Comparison of ENCODE assay signal across 8 cellular contexts in the genomic region with DNA sequence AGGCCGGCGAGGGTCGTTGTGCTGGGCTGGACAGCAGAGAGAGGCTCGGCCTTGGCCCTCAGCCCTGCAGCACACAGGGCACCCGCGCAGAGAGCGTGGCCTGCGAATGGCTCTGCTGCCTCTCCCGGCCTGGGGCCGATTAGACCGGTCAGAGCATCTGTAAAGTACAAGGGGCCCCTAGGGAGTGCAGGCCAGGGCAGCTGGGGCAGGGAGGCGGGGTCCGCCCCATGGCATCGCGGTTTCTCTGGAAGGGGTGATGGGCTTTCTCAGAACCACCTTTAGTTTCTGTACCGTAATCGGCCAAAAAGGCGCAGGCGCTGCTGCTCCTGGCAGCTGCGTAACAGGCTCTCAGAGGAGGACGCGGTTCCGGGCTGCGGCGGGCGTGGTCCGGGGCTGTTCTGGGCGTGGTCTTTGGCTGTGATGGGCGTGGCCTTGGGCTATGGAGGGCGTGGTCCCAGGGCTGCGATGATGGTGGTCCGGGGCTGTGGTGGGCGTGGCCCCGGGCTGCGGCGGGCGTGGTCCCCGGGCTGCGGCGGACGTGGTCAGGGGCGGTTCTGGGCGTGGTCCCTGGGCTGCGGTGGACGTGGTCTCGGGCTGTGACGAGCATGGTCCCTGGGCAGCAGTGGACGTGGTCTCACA. TPM values are rescaled to one million over a fixed set of nuclear protein-coding genes. Genes with fewer than 3 reads are reported as not detected.
DNase-seq lines count a peak whose midpoint lies in the region; ATAC-seq and TF ChIP-seq lines count a peak whose summit lies in the region.

No MANE protein-coding gene starts in this region.

- WGBS in suprapubic skin = 0% methylated on average over 19 of the region's 48 CpGs

- H3K4me3 ChIP-seq in BLaER1 (peak overlapping the region; percentile 67), osteoblast (ENCODE audit: insufficient read depth, low read length) (peak overlapping the region; percentile 69), suprapubic skin (peak overlapping the region; percentile 47)

- TF ChIP-seq POLR2A in suprapubic skin (IDR thresholded peaks at IDR 0.05) = no peak

- peak overlapping the region; percentile 73 for H3K4me2 ChIP-seq in BLaER1
- peak overlapping the region; percentile 81 for H3K4me2 ChIP-seq in osteoblast (ENCODE audit: insufficient read depth, low read length)

- H4K20me1 ChIP-seq in BLaER1 (no peaks in the 10 kb centered on the region), osteoblast (ENCODE audit: insufficient read depth, low read length) (no peaks in the 10 kb centered on the region)

- H3K9ac ChIP-seq in BLaER1 = peak overlapping the region; percentile 68

- H3K4me1 ChIP-seq in BLaER1 = peaks cover 28% of the 10 kb centered on the region
- peaks cover 5% of the 10 kb centered on the region for H3K4me1 ChIP-seq in osteoblast (ENCODE audit: insufficient read depth, low read length)
- peaks cover 20% of the 10 kb centered on the region for H3K4me1 ChIP-seq in suprapubic skin

- H3K27ac ChIP-seq in BLaER1 = peak overlapping the region; percentile 72
- H3K27ac ChIP-seq in osteoblast (ENCODE audit: low read depth, low read length) = no peak overlapping the region
- H3K27ac ChIP-seq in suprapubic skin = peak overlapping the region; percentile 27

- no peaks in the 10 kb centered on the region for H3K79me2 ChIP-seq in osteoblast (ENCODE audit: insufficient read depth, low read length)

- H3K27me3 ChIP-seq in BLaER1 (no peaks in the 10 kb centered on the region), osteoblast (ENCODE audit: insufficient read depth, low read length) (no peaks in the 10 kb centered on the region), suprapubic skin (peaks cover 13% of the 10 kb centered on the region)

- no peak for TF ChIP-seq CTCF in osteoblast (IDR thresholded peaks at IDR 0.05; ENCODE audit: extremely low read depth, low read depth, low read length)
- TF ChIP-seq CTCF in suprapubic skin (IDR thresholded peaks at IDR 0.05) = no peak

- H3K36me3 ChIP-seq in BLaER1 (no peaks in the 10 kb centered on the region), osteoblast (ENCODE audit: insufficient read depth, low read length) (no peaks in the 10 kb centered on the region), suprapubic skin (no peaks in the 10 kb centered on the region)

- H3K9me3 ChIP-seq in BLaER1 = peaks cover 14% of the 10 kb centered on the region
- no peaks in the 10 kb centered on the region for H3K9me3 ChIP-seq in osteoblast (ENCODE audit: low read depth, low read length)
- no peaks in the 10 kb centered on the region for H3K9me3 ChIP-seq in suprapubic skin

- ATAC-seq in GM19395 (IDR thresholded peaks at IDR 0.05; ENCODE audit: unreplicated experiment) (peak; percentile 90), HG03520 (IDR thresholded peaks at IDR 0.05; ENCODE audit: unreplicated experiment) (peak; percentile 95)

- DNase-seq in RPMI7951 (ENCODE audit: low read depth) (peak; percentile 80), activated gamma-delta T cell treated with Interleukin-2 at 50 U/mL for 16 hours (peak; percentile 80), globus pallidus (ENCODE audit: low spot score) (peak; percentile 31), osteoblast (ENCODE audit: insufficient read length, low spot score, missing footprints) (peak; percentile 85), suprapubic skin (ENCODE audit: low spot score in 2 of 2) (peak; percentile 82 to 87)

- TF ChIP-seq EP300 in suprapubic skin (IDR thresholded peaks at IDR 0.05) = no peak

- peak overlapping the region; percentile 85 for H2AFZ ChIP-seq in osteoblast (ENCODE audit: low read length)

RNA-seq across cellular contexts. Expression of gene GPR148, which starts 1.5 kb away (rescaled TPM):
- total RNA-seq in RPMI7951 (2014; rRNA removed; shearing (Covaris generic)) = not detected in 2 replicates
- total RNA-seq in osteoblast (not detected in 2 replicates), suprapubic skin (not detected)

RNA-seq across cellular contexts. Expression of gene AMER3, which starts 27.9 kb away (rescaled TPM):
- not detected in 2 replicates for total RNA-seq in RPMI7951 (2014; rRNA removed; shearing (Covaris generic))
- total RNA-seq in osteoblast (not detected in 2 replicates), suprapubic skin (not detected)

Comparison
In these comparisons a context has a peak if more than half of its experiments do, and no peak if none do; other contexts are left out.
1. DNase-seq: peak in every context shown above with its lines; median percentile 85 in osteoblast; 84 in suprapubic skin; 80 in RPMI7951; 80 in activated gamma-delta T cell treated with Interleukin-2 at 50 U/mL for 16 hours; 31 in globus pallidus.